ENCODE assay signal across 36 cellular contexts in genomic region chr11:15136166-15136565, GRCh38. TPM values are rescaled to one million over a fixed set of nuclear protein-coding genes. Genes with fewer than 3 reads are reported as not detected.
"Had no signal": no experiment of that assay in that cellular context is flagged by ENCODE, and none has a peak within 500 bp of the region (broad histone marks: within the 10 kb centered on the region; RNA-seq: fewer than 3 reads in every experiment).

No MANE protein-coding gene starts in this region.

- H3K9me3 ChIP-seq: ascending aorta had no signal

- H3K27me3 ChIP-seq: ascending aorta, cardiac muscle cell had no signal

- H3K27ac ChIP-seq: ascending aorta, cardiac muscle cell, WERI-Rb-1 had no signal

- H3K9me3 Mint-ChIP-seq: activated CD4-positive, alpha-beta memory T cell treated with anti-CD3 and anti-CD28 coated beads, Interleukin-2, amount 10 ng/mL, durations not matched to agents 7 days and 5 days; activated CD4-positive, alpha-beta T cell treated with anti-CD3 and anti-CD28 coated beads, Interleukin-2, amount 10 ng/mL, durations not matched to agents 7 days and 5 days; activated naive CD4-positive, alpha-beta T cell treated with anti-CD3 and anti-CD28 coated beads, Interleukin-2, amount 10 ng/mL, durations not matched to agents 7 days and 5 days; activated naive CD4-positive, alpha-beta T cell treated with anti-CD3 and anti-CD28 coated beads, Interleukin-2, amount 50 U/mL, for 24 hours; activated naive CD8-positive, alpha-beta T cell treated with anti-CD3 and anti-CD28 coated beads, Interleukin-2, amount 10 ng/mL, durations not matched to agents 7 days and 5 days; activated naive CD8-positive, alpha-beta T cell treated with anti-CD3 and anti-CD28 coated beads, Interleukin-2, amount 50 U/mL, for 24 hours; activated T-cell treated with anti-CD3 and anti-CD28 coated beads, Interleukin-2, amount 50 U/mL, for 24 hours; activated T-helper 2 cell treated with anti-CD3 and anti-CD28 coated beads, Interferon-gamma antibody, Interleukin-2, Interleukin-4, amounts not matched to agents 10 μg/mL and 5 μg/mL and 100 μg/mL, durations not matched to agents 14 hours and 24 hours and 36 hours; central memory CD8-positive, alpha-beta T cell; T-helper 1 cell treated with Interleukin-12 subunit alpha and Interleukin-12 subunit beta and Interleukin-4 antibody, amounts not matched to agents 30 μg/mL and 1 μg/mL, for 36 hours; T-helper 2 cell treated with Interferon-gamma antibody and Interleukin-4, amounts not matched to agents 5 μg/mL and 100 μg/mL, for 36 hours; WTC11 had no signal

- H3K4me3 ChIP-seq: ascending aorta, cardiac muscle cell had no signal

- H3K27me3 Mint-ChIP-seq: activated naive CD8-positive, alpha-beta T cell treated with anti-CD3 and anti-CD28 coated beads, Interleukin-2, amount 50 U/mL, for 24 hours had no signal

- H3K27ac Mint-ChIP-seq: activated CD4-positive, alpha-beta memory T cell treated with anti-CD3 and anti-CD28 coated beads, Interleukin-2, amount 10 ng/mL, durations not matched to agents 7 days and 5 days; activated CD4-positive, alpha-beta T cell treated with anti-CD3 and anti-CD28 coated beads for 36 hours; activated CD4-positive, alpha-beta T cell treated with anti-CD3 and anti-CD28 coated beads, Interleukin-2, amount 10 ng/mL, durations not matched to agents 7 days and 5 days; activated naive CD4-positive, alpha-beta T cell treated with anti-CD3 and anti-CD28 coated beads, Interleukin-2, amount 10 ng/mL, durations not matched to agents 7 days and 5 days; activated naive CD4-positive, alpha-beta T cell treated with anti-CD3 and anti-CD28 coated beads, Interleukin-2, amount 50 U/mL, for 24 hours; activated naive CD8-positive, alpha-beta T cell; activated naive CD8-positive, alpha-beta T cell treated with anti-CD3 and anti-CD28 coated beads, Interleukin-2, amount 10 ng/mL, durations not matched to agents 7 days and 5 days; activated naive CD8-positive, alpha-beta T cell treated with anti-CD3 and anti-CD28 coated beads, Interleukin-2, amount 50 U/mL, for 24 hours; activated T-cell treated with anti-CD3 and anti-CD28 coated beads, Interleukin-2, amount 50 U/mL, for 24 hours; activated T-helper 2 cell treated with anti-CD3 and anti-CD28 coated beads, Interferon-gamma antibody, Interleukin-2, Interleukin-4, amounts not matched to agents 10 μg/mL and 5 μg/mL and 100 μg/mL, durations not matched to agents 14 hours and 24 hours and 36 hours; brain; T-helper 1 cell treated with Interleukin-12 subunit alpha and Interleukin-12 subunit beta and Interleukin-4 antibody, amounts not matched to agents 30 μg/mL and 1 μg/mL, for 36 hours; T-helper 2 cell treated with Interferon-gamma antibody and Interleukin-4, amounts not matched to agents 5 μg/mL and 100 μg/mL, for 36 hours; WTC11 had no signal

- H3K4me1 Mint-ChIP-seq: activated CD4-positive, alpha-beta T cell treated with anti-CD3 and anti-CD28 coated beads for 36 hours; activated CD4-positive, alpha-beta T cell treated with anti-CD3 and anti-CD28 coated beads, Interleukin-2, amount 10 ng/mL, durations not matched to agents 7 days and 5 days; activated naive CD4-positive, alpha-beta T cell treated with anti-CD3 and anti-CD28 coated beads, Interleukin-2, amount 10 ng/mL, durations not matched to agents 7 days and 5 days; activated naive CD4-positive, alpha-beta T cell treated with anti-CD3 and anti-CD28 coated beads, Interleukin-2, amount 50 U/mL, for 24 hours; brain; central memory CD8-positive, alpha-beta T cell; WTC11 had no signal

- DNase-seq: activated CD4-positive, alpha-beta memory T cell treated with anti-CD3 and anti-CD28 coated beads, Interleukin-2, amount 10 ng/mL, durations not matched to agents 7 days and 5 days; activated CD4-positive, alpha-beta T cell treated with anti-CD3 and anti-CD28 coated beads for 1 hour; activated CD4-positive, alpha-beta T cell treated with anti-CD3 and anti-CD28 coated beads for 36 hours; activated CD4-positive, alpha-beta T cell treated with anti-CD3 and anti-CD28 coated beads for 48 hours; activated CD4-positive, alpha-beta T cell treated with anti-CD3 and anti-CD28 coated beads, Interleukin-2, amount 10 ng/mL, durations not matched to agents 7 days and 5 days; activated CD4-positive, alpha-beta T cell treated with anti-CD3 and anti-CD28 coated beads, Interleukin-2, amount 50 U/mL, for 48 hours; activated CD4-positive, CD25-positive, alpha-beta regulatory T cell; activated CD8-positive, alpha-beta memory T cell treated with anti-CD3 and anti-CD28 coated beads for 24 hours; activated CD8-positive, alpha-beta memory T cell treated with anti-CD3 and anti-CD28 coated beads, Interleukin-2, amount 50 U/mL, for 4 hours; activated effector memory CD4-positive, alpha-beta T cell treated with Interleukin-2 at 50 U/mL for 16 hours; activated gamma-delta T cell; activated naive CD4-positive, alpha-beta T cell treated with anti-CD3 and anti-CD28 coated beads, Interleukin-2, amount 10 ng/mL, durations not matched to agents 7 days and 5 days; activated naive CD4-positive, alpha-beta T cell treated with Interleukin-2 at 50 U/mL for 16 hours; activated naive CD8-positive, alpha-beta T cell treated with anti-CD3 and anti-CD28 coated beads, Interleukin-2, amount 10 ng/mL, durations not matched to agents 7 days and 5 days; activated naive CD8-positive, alpha-beta T cell treated with anti-CD3 and anti-CD28 coated beads, Interleukin-2, amount 50 U/mL, for 24 hours; activated T-cell treated with anti-CD3 and anti-CD28 coated beads, Interleukin-2, amount 50 U/mL, for 24 hours; activated T-cell treated with anti-CD3 and anti-CD28 coated beads, Interleukin-2, amount 50 U/mL, for 48 hours; amygdala; anterior cingulate cortex; caudate nucleus; cerebellar nuclear complex; T-helper 1 cell; T-helper 9 cell; WERI-Rb-1 had no signal

- ATAC-seq: activated CD4-positive, alpha-beta T cell treated with anti-CD3 and anti-CD28 coated beads for 36 hours; activated CD4-positive, CD25-positive, alpha-beta regulatory T cell treated with anti-CD3 and anti-CD28 coated beads, Interleukin-2, amount 50 U/mL, for 24 hours; activated naive CD8-positive, alpha-beta T cell treated with anti-CD3 and anti-CD28 coated beads, Interleukin-2, amount 50 U/mL, for 24 hours; WTC11 had no signal

- H3K4me3 Mint-ChIP-seq: activated CD4-positive, alpha-beta memory T cell treated with anti-CD3 and anti-CD28 coated beads, Interleukin-2, amount 10 ng/mL, durations not matched to agents 7 days and 5 days; activated CD4-positive, alpha-beta T cell treated with anti-CD3 and anti-CD28 coated beads for 36 hours; activated CD4-positive, alpha-beta T cell treated with anti-CD3 and anti-CD28 coated beads, Interleukin-2, amount 10 ng/mL, durations not matched to agents 7 days and 5 days; activated naive CD4-positive, alpha-beta T cell treated with anti-CD3 and anti-CD28 coated beads, Interleukin-2, amount 10 ng/mL, durations not matched to agents 7 days and 5 days; activated naive CD4-positive, alpha-beta T cell treated with anti-CD3 and anti-CD28 coated beads, Interleukin-2, amount 50 U/mL, for 24 hours; activated naive CD8-positive, alpha-beta T cell; activated naive CD8-positive, alpha-beta T cell treated with anti-CD3 and anti-CD28 coated beads, Interleukin-2, amount 10 ng/mL, durations not matched to agents 7 days and 5 days; activated naive CD8-positive, alpha-beta T cell treated with anti-CD3 and anti-CD28 coated beads, Interleukin-2, amount 50 U/mL, for 24 hours; activated T-cell treated with anti-CD3 and anti-CD28 coated beads, Interleukin-2, amount 50 U/mL, for 24 hours; brain; central memory CD8-positive, alpha-beta T cell; T-helper 1 cell treated with Interleukin-12 subunit alpha and Interleukin-12 subunit beta and Interleukin-4 antibody, amounts not matched to agents 30 μg/mL and 1 μg/mL, for 36 hours; T-helper 2 cell treated with Interferon-gamma antibody and Interleukin-4, amounts not matched to agents 5 μg/mL and 100 μg/mL, for 36 hours; WTC11 had no signal

- H3K36me3 ChIP-seq: ascending aorta, cardiac muscle cell, WERI-Rb-1 had no signal

- H3K36me3 Mint-ChIP-seq: activated naive CD4-positive, alpha-beta T cell treated with anti-CD3 and anti-CD28 coated beads, Interleukin-2, amount 10 ng/mL, durations not matched to agents 7 days and 5 days; activated naive CD4-positive, alpha-beta T cell treated with anti-CD3 and anti-CD28 coated beads, Interleukin-2, amount 50 U/mL, for 24 hours; activated naive CD8-positive, alpha-beta T cell; activated naive CD8-positive, alpha-beta T cell treated with anti-CD3 and anti-CD28 coated beads, Interleukin-2, amount 10 ng/mL, durations not matched to agents 7 days and 5 days; brain; WTC11 had no signal

RNA-seq across cellular contexts. Expression of gene INSC, which starts 21.4 kb away (rescaled TPM):
- total RNA-seq: ascending aorta, cardiac muscle cell, chondrocyte had no signal
- polyA plus RNA-seq: cardiac muscle cell had no signal
